10 cellular contexts compared by ENCODE assay signal in genomic region chr2:26504002-26504401, GRCh38. TPM values are rescaled to one million over a fixed set of nuclear protein-coding genes. Genes with fewer than 3 reads are reported as not detected.
DNase-seq lines count a peak whose midpoint lies in the region; ATAC-seq, FAIRE-seq and TF ChIP-seq lines count a peak whose summit lies in the region.
"Had no signal": no experiment of that assay in that cellular context is flagged by ENCODE, and none has a peak within 500 bp of the region (broad histone marks: within the 10 kb centered on the region; RNA-seq: fewer than 3 reads in every experiment).

No MANE protein-coding gene starts in this region.

- H3K4me1 ChIP-seq in left ventricle myocardium inferior (peaks cover 11% of the 10 kb centered on the region), kidney (ENCODE audit: control insufficient read depth in 1 of 2, insufficient read depth in 1 of 2, low read depth in 1 of 2, low read length in 2 of 2) (peaks cover 0 to 5% of the 10 kb centered on the region in 2 donors), vagina (peaks cover 10% of the 10 kb centered on the region), prostate gland (replicated peaks) (no peaks in the 10 kb centered on the region)

- ATAC-seq in activated CD8-positive, alpha-beta T cell treated with anti-CD3 and anti-CD28 coated beads, Interleukin-2, amount 10 ng/mL, durations not matched to agents 7 days and 5 days = no peak

- intact Hi-C loops in left ventricle myocardium inferior (cut with micrococcal nuclease) (no loop called here), cardiac septum (cut with DNase I) (loop anchor here (5.0 kb wide), 1 partner anchor 73 kb away; no protein-coding TSS in a partner anchor), kidney (cut with DNase I) (no loop called here), vagina (cut with DNase I) (no loop called here), prostate gland (cut with DNase I) (no loop called here)

- peak overlapping the region in 1 of 2 donors; percentile 35 for H3K9ac ChIP-seq in kidney (ENCODE audit: low read length in 2 of 2)

- no peak for DNase-seq in left ventricle myocardium inferior
- no peak for DNase-seq in cardiac septum (ENCODE audit: low spot score)
- DNase-seq in activated CD8-positive, alpha-beta T cell treated with anti-CD3 and anti-CD28 coated beads, Interleukin-2, amount 10 ng/mL, durations not matched to agents 7 days and 5 days = no peak
- DNase-seq in kidney = peak; percentile 59
- no peak for DNase-seq in vagina (ENCODE audit: extremely low spot score in 2 of 2)
- DNase-seq in LoVo (ENCODE audit: low spot score) = no peak
- DNase-seq in prostate gland (ENCODE audit: low spot score) = no peak
- DNase-seq in SIG-M5 (lab: John Stamatoyannopoulos, UW) = no peak

- TF ChIP-seq CTCF in left ventricle myocardium inferior (IDR thresholded peaks at IDR 0.05; ENCODE audit: borderline replicate concordance) = no peak
- no peak for TF ChIP-seq CTCF in kidney (IDR thresholded peaks at IDR 0.05; ENCODE audit: borderline replicate concordance, extremely low read depth, insufficient read depth)
- TF ChIP-seq CTCF in vagina (IDR thresholded peaks at IDR 0.05) = no peak
- no peak for TF ChIP-seq CTCF in prostate gland (IDR thresholded peaks at IDR 0.05)

- H3K9me3 ChIP-seq in left ventricle myocardium inferior (replicated peaks) (no peaks in the 10 kb centered on the region), kidney (ENCODE audit: control insufficient read depth in 1 of 2, low read length in 2 of 2) (no peaks in the 10 kb centered on the region), vagina (no peaks in the 10 kb centered on the region), prostate gland (no peaks in the 10 kb centered on the region)
- H3K9me3 ChIP-seq: neutrophil had no signal

- TF ChIP-seq POLR2A in vagina (IDR thresholded peaks at IDR 0.05) (no peak), prostate gland (IDR thresholded peaks at IDR 0.05) (no peak)

- peak overlapping the region; percentile 67 for H3K4me3 Mint-ChIP-seq in activated CD8-positive, alpha-beta T cell treated with anti-CD3 and anti-CD28 coated beads, Interleukin-2, amount 10 ng/mL, durations not matched to agents 7 days and 5 days

- POLR2A ChIA-PET in activated CD8-positive, alpha-beta T cell treated with anti-CD3 and anti-CD28 coated beads, Interleukin-2, amount 10 ng/mL, durations not matched to agents 7 days and 5 days (lab: Charles Lee) = no interaction called here

- H3K27me3 ChIP-seq in left ventricle myocardium inferior (ENCODE audit: low read depth) (peaks cover 17% of the 10 kb centered on the region), vagina (no peaks in the 10 kb centered on the region), prostate gland (replicated peaks; ENCODE audit: insufficient read depth) (no peaks in the 10 kb centered on the region)

- H3K4me3 ChIP-seq in left ventricle myocardium inferior = peak overlapping the region; percentile 62
- H3K4me3 ChIP-seq in kidney (ENCODE audit: low read length in 2 of 2) = peak overlapping the region in 1 of 2 donors; percentile 55
- peak overlapping the region; percentile 31 to 45 for H3K4me3 ChIP-seq in vagina
- peak overlapping the region in 1 of 2 donors; percentile 32 for H3K4me3 ChIP-seq in prostate gland

- no peak for FAIRE-seq in kidney (lab: Jason Lieb, UNC)

- H3K27ac ChIP-seq in left ventricle myocardium inferior (replicated peaks) (no peak overlapping the region), kidney (ENCODE audit: low read depth in 2 of 2, low read length in 2 of 2) (no peak overlapping the region), vagina (no peak overlapping the region), prostate gland (no peak overlapping the region)
- H3K27ac ChIP-seq: neutrophil had no signal

- 59% methylated on average over 13 of the region's 13 CpGs for WGBS in prostate gland

- peaks cover 9% of the 10 kb centered on the region for H3K4me1 Mint-ChIP-seq in activated CD8-positive, alpha-beta T cell treated with anti-CD3 and anti-CD28 coated beads, Interleukin-2, amount 10 ng/mL, durations not matched to agents 7 days and 5 days (ENCODE audit: low read depth)

- H3K9me3 Mint-ChIP-seq in activated CD8-positive, alpha-beta T cell treated with anti-CD3 and anti-CD28 coated beads, Interleukin-2, amount 10 ng/mL, durations not matched to agents 7 days and 5 days (ENCODE audit: insufficient read depth) = no peaks in the 10 kb centered on the region

- no peaks in the 10 kb centered on the region for H3K36me3 Mint-ChIP-seq in activated CD8-positive, alpha-beta T cell treated with anti-CD3 and anti-CD28 coated beads, Interleukin-2, amount 10 ng/mL, durations not matched to agents 7 days and 5 days (ENCODE audit: low read depth)

- CTCF ChIA-PET in activated CD8-positive, alpha-beta T cell treated with anti-CD3 and anti-CD28 coated beads, Interleukin-2, amount 10 ng/mL, durations not matched to agents 7 days and 5 days (lab: Charles Lee) = interaction anchor here (0.6 to 3.2 kb wide), 20 partner anchors 8 to 333 kb away, joined by 3 to 39 read pairs (median 4); no protein-coding TSS in a partner anchor

- peaks cover 5% of the 10 kb centered on the region for H3K27me3 Mint-ChIP-seq in activated CD8-positive, alpha-beta T cell treated with anti-CD3 and anti-CD28 coated beads, Interleukin-2, amount 10 ng/mL, durations not matched to agents 7 days and 5 days (ENCODE audit: low read depth)

- peak overlapping the region; percentile 72 for H3K27ac Mint-ChIP-seq in activated CD8-positive, alpha-beta T cell treated with anti-CD3 and anti-CD28 coated beads, Interleukin-2, amount 10 ng/mL, durations not matched to agents 7 days and 5 days

- H3K36me3 ChIP-seq in left ventricle myocardium inferior (no peaks in the 10 kb centered on the region), kidney (ENCODE audit: control insufficient read depth in 1 of 2, insufficient read depth in 2 of 2, low read length in 2 of 2) (no peaks in the 10 kb centered on the region), vagina (no peaks in the 10 kb centered on the region), prostate gland (no peaks in the 10 kb centered on the region)
- H3K36me3 ChIP-seq: neutrophil had no signal

RNA-seq across cellular contexts. Expression of gene OTOF, which starts 26.1 kb away (rescaled TPM):
- total RNA-seq in left ventricle myocardium inferior (not detected), cardiac septum (not detected), kidney (0.16 TPM), vagina (0.49 TPM), prostate gland (under 1 TPM in 1 of 2 donors, not detected in 1; 0.68 TPM)
- 10 to 100 TPM; 17.2 to 19.9 TPM for total RNA-seq in activated CD8-positive, alpha-beta T cell treated with anti-CD3 and anti-CD28 coated beads, Interleukin-2, amount 10 ng/mL, durations not matched to agents 7 days and 5 days
- not detected for polyA plus RNA-seq in kidney (ENCODE audit: insufficient read depth, low read depth, low replicate concordance)
- total RNA-seq: Daoy had no signal

Comparison
In these comparisons a context has a peak if more than half of its experiments do, and no peak if none do; other contexts are left out.
1. RNA of gene OTOF, which starts 26.1 kb away (total RNA-seq): 17.2 to 19.9 TPM in activated CD8-positive, alpha-beta T cell treated with anti-CD3 and anti-CD28 coated beads, Interleukin-2, amount 10 ng/mL, durations not matched to agents 7 days and 5 days; 0.68 TPM in prostate gland, 0.49 TPM in vagina (single experiment), 0.16 TPM in kidney (single experiment), not detected in cardiac septum (single experiment) and not detected in left ventricle myocardium inferior (single experiment); every median in the first group is over 10 times any median in the second.